In the genomic region with DNA sequence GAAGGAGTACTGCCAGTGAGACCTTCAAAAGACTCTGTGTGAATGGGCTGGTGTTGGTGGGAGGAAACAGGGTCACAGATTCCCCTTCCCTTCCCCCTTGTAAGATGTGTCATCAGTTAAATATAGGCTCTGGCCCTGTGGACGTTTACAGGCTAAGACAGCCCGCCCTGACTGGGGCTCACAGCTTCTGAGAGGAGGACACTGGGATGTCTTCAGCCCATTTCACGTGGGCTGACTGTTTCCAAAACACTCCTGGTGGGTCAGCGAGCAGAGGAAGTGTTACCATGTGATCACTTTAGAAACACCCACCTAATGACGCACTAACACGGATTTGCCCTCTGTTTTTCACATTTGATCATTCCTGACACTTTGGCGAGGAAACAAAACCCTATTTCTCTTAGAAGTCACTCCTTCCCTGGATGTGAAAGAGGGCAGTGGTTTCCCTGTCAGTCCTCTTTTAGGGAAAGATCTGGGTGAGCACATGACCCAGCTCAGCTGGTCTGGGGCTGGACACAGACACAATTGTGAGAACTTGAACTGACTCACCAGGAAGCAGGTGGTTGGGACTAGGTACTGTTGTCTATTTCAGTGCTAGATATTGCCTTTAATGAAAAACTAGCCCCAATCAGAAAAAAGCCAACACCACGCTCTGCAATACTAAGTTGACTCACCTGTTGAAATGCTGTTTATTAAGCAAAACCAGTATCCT, we compare ENCODE assay signal across 2 cellular contexts.
TF ChIP-seq lines count a peak whose summit lies in the region.

No MANE protein-coding gene starts in this region.

TF ChIP-seq in liver, 16 proteins besides CTCF, POLR2A, EP300 and RAD21:
- TF ChIP-seq FOXA1 (IDR thresholded peaks at IDR 0.05): no peak
- peak in 1 of 2 donors; percentile 44 for TF ChIP-seq RXRA (IDR thresholded peaks at IDR 0.05)
- no peak for TF ChIP-seq ATF3 (IDR thresholded peaks at IDR 0.05)
- peak; percentile 9 for TF ChIP-seq SP1 (IDR thresholded peaks at IDR 0.05)
- peak; percentile 35 for TF ChIP-seq NR2F2 (IDR thresholded peaks at IDR 0.05)
- TF ChIP-seq FOXA2 (IDR thresholded peaks at IDR 0.05): no peak
- TF ChIP-seq TAF1 (conservative IDR thresholded peaks at IDR 0.05): no peak
- TF ChIP-seq HNF4G (IDR thresholded peaks at IDR 0.05): no peak
- no peak for TF ChIP-seq YY1 (IDR thresholded peaks at IDR 0.05)
- TF ChIP-seq JUND (IDR thresholded peaks at IDR 0.05): peak; percentile 23 to 37
- TF ChIP-seq REST (IDR thresholded peaks at IDR 0.05): no peak
- TF ChIP-seq ZBTB33 (IDR thresholded peaks at IDR 0.05): no peak
- TF ChIP-seq HNF4A (conservative IDR thresholded peaks at IDR 0.05): no peak
- TF ChIP-seq EGR1 (IDR thresholded peaks at IDR 0.05; ENCODE audit: low read depth in 2 of 2): no peak

TF ChIP-seq in HepG2, 621 proteins besides CTCF, POLR2A, EP300 and RAD21:
- TF ChIP-seq PRMT3 (CRISPR knock-in tag; IDR thresholded peaks at IDR 0.05; ENCODE audit: borderline replicate concordance, low read depth) (no peak), SP1 (IDR thresholded peaks at IDR 0.05) (no peak), SP1 (CRISPR knock-in tag; IDR thresholded peaks at IDR 0.05) (no peak)
